Comparison of ENCODE assay signal across 8 cellular contexts in genomic region chr13:38685974-38686571, GRCh38. TPM values are rescaled to one million over a fixed set of nuclear protein-coding genes. Genes with fewer than 3 reads are reported as not detected.
DNase-seq lines count a peak whose midpoint lies in the region; ATAC-seq and TF ChIP-seq lines count a peak whose summit lies in the region.

No MANE protein-coding gene starts in this region.

- no peaks in the 10 kb centered on the region; the same call in 1 of the 2 replicates for H3K36me3 ChIP-seq in Caco-2 (ENCODE audit: control insufficient read depth, insufficient read depth, low read length)

- peak overlapping the region; percentile 50 for H3K27ac Mint-ChIP-seq in Caco-2 (ENCODE audit: unreplicated experiment)
- H3K27ac Mint-ChIP-seq in mesothelial cell of epicardium: peak overlapping the region; percentile 88

- H3K9me3 Mint-ChIP-seq in Caco-2 (ENCODE audit: unreplicated experiment) (no peaks in the 10 kb centered on the region), mesothelial cell of epicardium (peaks cover 9% of the 10 kb centered on the region)

- TF ChIP-seq CTCF in Caco-2 (IDR thresholded peaks at IDR 0.05; ENCODE audit: insufficient read depth in 1 of 2, low read depth in 1 of 2, low read length in 1 of 2, severe bottlenecking in 1 of 2, unreplicated experiment in 1 of 2): peak; percentile 47 to 49
- peak; percentile 36 for TF ChIP-seq CTCF in choroid plexus epithelial cell (conservative IDR thresholded peaks at IDR 0.05; ENCODE audit: low read depth, low read length)
- peak; percentile 31 for TF ChIP-seq CTCF in mesothelial cell of epicardium (IDR thresholded peaks at IDR 0.05; ENCODE audit: unreplicated experiment)

- DNase-seq in Caco-2: peak; percentile 79 to 80
- peak; percentile 5 for DNase-seq in NCI-H1417 treated with DMSO at 0.1 percent for 48 hours (lab: John Stamatoyannopoulos, UW)
- peak; percentile 30 for DNase-seq in choroid plexus epithelial cell (ENCODE audit: low read depth)
- peak; percentile 45 to 71 for DNase-seq in mesothelial cell of epicardium (ENCODE audit: low spot score in 2 of 2, unreplicated experiment in 2 of 2)
- DNase-seq in activated CD4-positive, alpha-beta T cell treated with anti-CD3 and anti-CD28 coated beads, Interleukin-2, amount 50 U/mL, for 1 hour: no peak
- no peak for DNase-seq in mucosa of gallbladder (ENCODE audit: low spot score)

- POLR2A ChIA-PET in Caco-2 (lab: Charles Lee): interaction anchor here (0.7 to 1.7 kb wide), 4 partner anchors 12 to 336 kb away, joined by 3 to 11 read pairs (median 6); partner anchors contain the start of gene UFM1

- BruUV-seq in Caco-2 (replicated peaks; lab: Mats Ljungman, UMichigan): TSS peak; percentile 78

- H3K27me3 Mint-ChIP-seq in Caco-2 (ENCODE audit: insufficient read depth, unreplicated experiment): no peaks in the 10 kb centered on the region
- peaks cover 1% of the 10 kb centered on the region for H3K27me3 Mint-ChIP-seq in mesothelial cell of epicardium (ENCODE audit: low read depth)

- H3K36me3 Mint-ChIP-seq in Caco-2 (ENCODE audit: insufficient read depth, unreplicated experiment) (peaks cover 44% of the 10 kb centered on the region), mesothelial cell of epicardium (peaks cover 24% of the 10 kb centered on the region)

- H3K4me3 ChIP-seq in Caco-2 (ENCODE audit: low read depth, low read length): peak overlapping the region; percentile 82
- H3K4me3 ChIP-seq in choroid plexus epithelial cell (ENCODE audit: low read depth, low read length): no peak overlapping the region

- peaks cover 25% of the 10 kb centered on the region for H3K4me1 ChIP-seq in Caco-2

- H3K4me3 Mint-ChIP-seq in Caco-2 (ENCODE audit: unreplicated experiment) (peak overlapping the region; percentile 92), mesothelial cell of epicardium (peak overlapping the region; percentile 86)

- CTCF ChIA-PET in Caco-2 (lab: Charles Lee): interaction anchor here (0.6 to 2.5 kb wide), 13 partner anchors 13 to 228 kb away, joined by 3 to 20 read pairs (median 3); no protein-coding TSS in a partner anchor

- H3K27me3 ChIP-seq in Caco-2 (replicated peaks; ENCODE audit: control insufficient read depth, insufficient read depth, low read length): no peaks in the 10 kb centered on the region

- no peaks in the 10 kb centered on the region for H3K9me3 ChIP-seq in Caco-2

- H3K4me1 Mint-ChIP-seq in Caco-2 (ENCODE audit: low read depth, unreplicated experiment) (peaks cover 6% of the 10 kb centered on the region), mesothelial cell of epicardium (peaks cover 36% of the 10 kb centered on the region)

- intact Hi-C loops in Caco-2 (cut with micrococcal nuclease; ENCODE audit: unreplicated experiment): loop anchor here (1.0 to 5.0 kb wide), 8 partner anchors 12 to 336 kb away; no protein-coding TSS in a partner anchor

- no peak for ATAC-seq in HG02884 (IDR thresholded peaks at IDR 0.05; ENCODE audit: unreplicated experiment)
- no peak for ATAC-seq in GM21717 (IDR thresholded peaks at IDR 0.05; ENCODE audit: unreplicated experiment)

RNA-seq across cellular contexts. Expression of gene FREM2, which starts 0.8 kb away (rescaled TPM):
- total RNA-seq in Caco-2 (2022) (35.5 and 42.6 TPM in 2 replicates), mesothelial cell of epicardium (82.9 to 83.5 TPM (median 83.1 TPM) in 3 replicates), mucosa of gallbladder (16.0 TPM)

Comparison
In these comparisons a context has a peak if more than half of its experiments do, and no peak if none do; other contexts are left out.
1. DNase-seq: peak in Caco-2 (2 of 2), NCI-H1417 treated with DMSO at 0.1 percent for 48 hours (single experiment), choroid plexus epithelial cell (single experiment) and mesothelial cell of epicardium (2 of 2); none in activated CD4-positive, alpha-beta T cell treated with anti-CD3 and anti-CD28 coated beads, Interleukin-2, amount 50 U/mL, for 1 hour (single experiment) and mucosa of gallbladder (single experiment).
2. Peak in every context shown above with its lines, with median percentiles within 50 percentile points of each other: CTCF ChIP-seq.